ENCODE assay signal across 8 cellular contexts in the genomic region with DNA sequence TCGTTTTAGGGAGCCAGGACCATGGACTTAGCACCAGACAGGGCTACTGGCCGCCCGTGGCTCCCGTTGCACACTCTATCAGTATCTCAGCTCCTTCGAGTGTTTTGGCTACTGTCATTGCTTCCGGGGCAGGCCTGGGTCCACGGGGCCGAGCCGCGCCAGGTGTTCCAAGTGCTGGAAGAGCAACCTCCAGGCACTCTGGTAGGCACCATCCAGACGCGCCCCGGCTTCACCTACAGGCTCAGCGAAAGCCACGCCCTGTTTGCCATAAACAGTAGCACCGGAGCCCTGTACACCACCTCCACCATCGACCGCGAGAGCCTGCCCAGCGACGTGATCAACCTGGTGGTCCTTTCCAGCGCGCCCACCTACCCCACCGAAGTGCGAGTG. TPM values are rescaled to one million over a fixed set of nuclear protein-coding genes. Genes with fewer than 3 reads are reported as not detected.
DNase-seq lines count a peak whose midpoint lies in the region; ATAC-seq and TF ChIP-seq lines count a peak whose summit lies in the region.

No MANE protein-coding gene starts in this region.

- no peak overlapping the region for H3K4me3 ChIP-seq in CD8-positive, alpha-beta memory T cell (ENCODE audit: low read length)
- H3K4me3 ChIP-seq in cardiac fibroblast (replicated peaks in 1 of 2; ENCODE audit: low read depth in 2 of 2, low read length in 2 of 2) (peak overlapping the region; percentile 87 to 99), stomach smooth muscle (ENCODE audit: low read length in 2 of 2) (peak overlapping the region; percentile 90 to 99)

- no peaks in the 10 kb centered on the region for H3K36me3 ChIP-seq in CD8-positive, alpha-beta memory T cell (ENCODE audit: insufficient read depth, low read length)
- peaks cover 3 to 9% of the 10 kb centered on the region in 2 donors for H3K36me3 ChIP-seq in stomach smooth muscle (ENCODE audit: control insufficient read depth in 2 of 2, insufficient read depth in 2 of 2, low read length in 2 of 2)

- DNase-seq in CD8-positive, alpha-beta memory T cell = no peak
- DNase-seq in NCI-H2029 (lab: John Stamatoyannopoulos, UW) = peak; percentile 26
- DNase-seq in cardiac fibroblast (ENCODE audit: low read depth in 2 of 2) = no peak
- peak; percentile 56 for DNase-seq in left lobe of liver (ENCODE audit: low spot score)
- DNase-seq in GOT3 (lab: John Stamatoyannopoulos, UW) = no peak
- no peak for DNase-seq in 8988T

- no peak for TF ChIP-seq CTCF in cardiac fibroblast (IDR thresholded peaks at IDR 0.05; ENCODE audit: low read depth, low read length)

- H3K4me3 Mint-ChIP-seq in CD8-positive, alpha-beta memory T cell = peak overlapping the region; percentile 74 to 89 (median 84)

- H3K4me1 ChIP-seq in CD8-positive, alpha-beta memory T cell (ENCODE audit: insufficient read depth, low read length) = peaks cover 9% of the 10 kb centered on the region
- H3K4me1 ChIP-seq in stomach smooth muscle (ENCODE audit: control insufficient read depth, insufficient read depth, low read length) = peaks cover 39% of the 10 kb centered on the region

- peaks cover 26 to 46% (median 36%) of the 10 kb centered on the region in 3 donors for H3K4me1 Mint-ChIP-seq in CD8-positive, alpha-beta memory T cell

- peaks cover 0 to 7% (median 2%) of the 10 kb centered on the region in 5 donors for H3K9me3 Mint-ChIP-seq in CD8-positive, alpha-beta memory T cell

- H3K9me3 ChIP-seq in CD8-positive, alpha-beta memory T cell (ENCODE audit: low read length) = no peaks in the 10 kb centered on the region
- H3K9me3 ChIP-seq in stomach smooth muscle (ENCODE audit: control insufficient read depth in 2 of 2, low read length in 2 of 2) = no peaks in the 10 kb centered on the region

- POLR2A ChIA-PET in CD8-positive, alpha-beta memory T cell (lab: Charles Lee) = no interaction called here

- CTCF ChIA-PET in CD8-positive, alpha-beta memory T cell (lab: Charles Lee) = no interaction called here

- no peak overlapping the region for H3K27ac ChIP-seq in CD8-positive, alpha-beta memory T cell (ENCODE audit: low read depth, low read length)
- H3K27ac ChIP-seq in stomach smooth muscle (ENCODE audit: low read length) = peak overlapping the region; percentile 95

- H3K27me3 Mint-ChIP-seq in CD8-positive, alpha-beta memory T cell = peaks cover 49 to 66% of the 10 kb centered on the region in 2 donors

- ATAC-seq in left lobe of liver (peak; percentile 2), HG03095 (IDR thresholded peaks at IDR 0.05; ENCODE audit: unreplicated experiment) (no peak)

- H3K27ac Mint-ChIP-seq in CD8-positive, alpha-beta memory T cell = peak overlapping the region in 2 of 8 donors; percentile 47 to 51

- peaks cover 14% of the 10 kb centered on the region for H3K27me3 ChIP-seq in CD8-positive, alpha-beta memory T cell (ENCODE audit: insufficient read depth, low read length, poor library complexity, severe bottlenecking)
- no peaks in the 10 kb centered on the region for H3K27me3 ChIP-seq in stomach smooth muscle (ENCODE audit: control insufficient read depth in 1 of 2, insufficient read depth in 2 of 2, low read length in 2 of 2)

- peak overlapping the region; percentile 83 to 88 for H3K9ac ChIP-seq in stomach smooth muscle (ENCODE audit: low read length in 2 of 2)

- no peaks in the 10 kb centered on the region for H3K36me3 Mint-ChIP-seq in CD8-positive, alpha-beta memory T cell

RNA-seq across cellular contexts. Expression of gene FAT4, which starts 1.6 kb away (rescaled TPM):
- total RNA-seq in CD8-positive, alpha-beta memory T cell = under 1 TPM; 0.02 to 0.04 TPM
- not detected for polyA plus RNA-seq in CD8-positive, alpha-beta memory T cell
- total RNA-seq in left lobe of liver = 3.9 TPM

Comparison
In these comparisons a context has a peak if more than half of its experiments do, and no peak if none do; other contexts are left out.
1. DNase-seq: peak in NCI-H2029 (single experiment) and left lobe of liver (single experiment); none in CD8-positive, alpha-beta memory T cell (0 of 5), cardiac fibroblast (0 of 2), GOT3 (single experiment) and 8988T (single experiment).